ENCODE assay signal across 27 cellular contexts in the genomic region with DNA sequence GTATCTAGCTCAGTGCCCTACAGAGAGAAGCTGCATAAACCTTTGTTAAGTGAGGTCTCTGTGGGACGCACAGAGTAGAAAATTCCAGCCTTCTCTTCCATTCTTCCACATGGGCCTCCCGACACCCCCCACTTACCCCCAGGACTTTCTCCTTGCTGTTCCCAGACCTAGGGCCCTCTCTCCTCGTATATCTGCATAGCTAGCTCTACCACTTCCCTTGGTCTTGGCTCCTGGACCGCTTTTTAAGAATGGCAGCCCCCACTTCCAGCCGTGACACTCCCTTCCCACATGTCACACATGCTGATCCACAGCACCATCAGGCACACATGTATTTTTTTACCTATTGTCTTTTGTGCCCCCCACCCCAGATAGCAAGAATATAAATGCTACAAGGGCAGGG. TPM values are rescaled to one million over a fixed set of nuclear protein-coding genes. Genes with fewer than 3 reads are reported as not detected.
DNase-seq lines count a peak whose midpoint lies in the region; ATAC-seq lines count a peak whose summit lies in the region.
"Had no signal": no experiment of that assay in that cellular context is flagged by ENCODE, and none has a peak within 500 bp of the region (broad histone marks: within the 10 kb centered on the region; RNA-seq: fewer than 3 reads in every experiment).

No MANE protein-coding gene starts in this region.

- peaks cover 16% of the 10 kb centered on the region for H3K4me1 Mint-ChIP-seq in activated T-cell treated with anti-CD3 and anti-CD28 coated beads, Interleukin-2, amount 50 U/mL, for 24 hours (ENCODE audit: low read depth)
- peaks cover 1 to 50% (median 15%) of the 10 kb centered on the region in 4 donors for H3K4me1 Mint-ChIP-seq in CD4-positive, CD25-positive, alpha-beta regulatory T cell
- peaks cover 4% of the 10 kb centered on the region for H3K4me1 Mint-ChIP-seq in T-helper 17 cell
- H3K4me1 Mint-ChIP-seq in naive thymus-derived CD8-positive, alpha-beta T cell, result peaks cover 21 to 54% (median 35%) of the 10 kb centered on the region in 4 donors

- H3K9me3 ChIP-seq in CD4-positive, CD25-positive, alpha-beta regulatory T cell (ENCODE audit: control insufficient read depth in 2 of 2, low read length in 2 of 2), result no peaks in the 10 kb centered on the region
- no peaks in the 10 kb centered on the region for H3K9me3 ChIP-seq in T-helper 17 cell (ENCODE audit: control insufficient read depth, low read length, poor library complexity, severe bottlenecking)
- H3K9me3 ChIP-seq: SJCRH30 had no signal

- H3K36me3 Mint-ChIP-seq in activated T-cell treated with anti-CD3 and anti-CD28 coated beads, Interleukin-2, amount 50 U/mL, for 24 hours (ENCODE audit: low read depth), result peaks cover 84% of the 10 kb centered on the region
- peaks cover 58% of the 10 kb centered on the region for H3K36me3 Mint-ChIP-seq in CD4-positive, CD25-positive, alpha-beta regulatory T cell
- H3K36me3 Mint-ChIP-seq in T-helper 17 cell (ENCODE audit: low read depth), result peaks cover 3% of the 10 kb centered on the region
- peaks cover 0 to 89% (median 40%) of the 10 kb centered on the region in 3 donors for H3K36me3 Mint-ChIP-seq in naive thymus-derived CD8-positive, alpha-beta T cell

- no peaks in the 10 kb centered on the region for H3K9me3 Mint-ChIP-seq in activated T-cell treated with anti-CD3 and anti-CD28 coated beads, Interleukin-2, amount 50 U/mL, for 24 hours
- no peaks in the 10 kb centered on the region for H3K9me3 Mint-ChIP-seq in CD4-positive, CD25-positive, alpha-beta regulatory T cell
- no peaks in the 10 kb centered on the region for H3K9me3 Mint-ChIP-seq in naive thymus-derived CD8-positive, alpha-beta T cell
- H3K9me3 Mint-ChIP-seq: CD8-positive, alpha-beta memory T cell had no signal

- peak; percentile 12 for DNase-seq in activated T-cell treated with anti-CD3 and anti-CD28 coated beads, Interleukin-2, amount 50 U/mL, for 24 hours
- DNase-seq in activated T-cell treated with anti-CD3 and anti-CD28 coated beads, Interleukin-2, amount 50 U/mL, for 48 hours, result no peak
- DNase-seq in CD4-positive, CD25-positive, alpha-beta regulatory T cell, result no peak
- no peak for DNase-seq in T-helper 17 cell
- no peak for DNase-seq in naive thymus-derived CD8-positive, alpha-beta T cell
- DNase-seq in NCI-H1105 treated with DMSO at 0.1 percent for 48 hours (lab: John Stamatoyannopoulos, UW), result no peak
- no peak for DNase-seq in left cardiac atrium
- DNase-seq in amniotic stem cell (lab: John Stamatoyannopoulos, UW), result no peak
- DNase-seq: CD8-positive, alpha-beta memory T cell; DMS79 treated with DMSO at 0.1 percent for 48 hours; GF-D8; KBM-7; MV-4-11; NCI-H1694; NCI-H2029 treated with DMSO at 0.1 percent for 48 hours; NCI-H446 treated with DMSO at 0.1 percent for 48 hours; NCI-H526; NCI-H82; PC-9; SJCRH30 had no signal

- H3K4me3 Mint-ChIP-seq in activated T-cell treated with anti-CD3 and anti-CD28 coated beads, Interleukin-2, amount 50 U/mL, for 24 hours, result no peak overlapping the region
- peak overlapping the region in 1 of 4 donors; percentile 47 for H3K4me3 Mint-ChIP-seq in CD4-positive, CD25-positive, alpha-beta regulatory T cell
- H3K4me3 Mint-ChIP-seq in T-helper 17 cell, result no peak overlapping the region
- no peak overlapping the region for H3K4me3 Mint-ChIP-seq in naive thymus-derived CD8-positive, alpha-beta T cell

- H3K27me3 Mint-ChIP-seq in activated T-cell treated with anti-CD3 and anti-CD28 coated beads, Interleukin-2, amount 50 U/mL, for 24 hours, result no peaks in the 10 kb centered on the region
- no peaks in the 10 kb centered on the region for H3K27me3 Mint-ChIP-seq in CD4-positive, CD25-positive, alpha-beta regulatory T cell
- no peaks in the 10 kb centered on the region for H3K27me3 Mint-ChIP-seq in T-helper 17 cell
- no peaks in the 10 kb centered on the region for H3K27me3 Mint-ChIP-seq in naive thymus-derived CD8-positive, alpha-beta T cell

- ATAC-seq in CD4-positive, CD25-positive, alpha-beta regulatory T cell (ENCODE audit: low read depth in 2 of 2), result no peak
- ATAC-seq in T-helper 17 cell (no peak), left cardiac atrium (no peak)
- no peak for ATAC-seq in naive thymus-derived CD8-positive, alpha-beta T cell
- ATAC-seq: HCT116, Right ventricle myocardium inferior had no signal

- intact Hi-C loops in left cardiac atrium (cut with DNase I), result no loop called here

- no peaks in the 10 kb centered on the region for H3K27me3 ChIP-seq in CD4-positive, CD25-positive, alpha-beta regulatory T cell (ENCODE audit: control insufficient read depth, insufficient read depth, low read length)
- H3K27me3 ChIP-seq: SJCRH30 had no signal

- H3K4me3 ChIP-seq in CD4-positive, CD25-positive, alpha-beta regulatory T cell (ENCODE audit: low read depth, low read length), result no peak overlapping the region
- H3K4me3 ChIP-seq: PC-9, SJCRH30 had no signal

- H3K4me1 ChIP-seq in CD4-positive, CD25-positive, alpha-beta regulatory T cell (ENCODE audit: control insufficient read depth, insufficient read depth, low read length, poor library complexity, severe bottlenecking), result peaks cover 23% of the 10 kb centered on the region

- no peaks in the 10 kb centered on the region for H3K36me3 ChIP-seq in CD4-positive, CD25-positive, alpha-beta regulatory T cell (ENCODE audit: control insufficient read depth, insufficient read depth, low read length)
- H3K36me3 ChIP-seq: SJCRH30 had no signal

- no peak overlapping the region for H3K27ac Mint-ChIP-seq in activated T-cell treated with anti-CD3 and anti-CD28 coated beads, Interleukin-2, amount 50 U/mL, for 24 hours
- H3K27ac Mint-ChIP-seq in CD4-positive, CD25-positive, alpha-beta regulatory T cell, result peak overlapping the region; percentile 13 to 71 (median 31)
- H3K27ac Mint-ChIP-seq in T-helper 17 cell, result peak overlapping the region; percentile 24
- H3K27ac Mint-ChIP-seq in naive thymus-derived CD8-positive, alpha-beta T cell, result peak overlapping the region in 8 of 10 donors; percentile 11 to 96 (median 78)

- POLR2A ChIA-PET in naive thymus-derived CD8-positive, alpha-beta T cell (lab: Charles Lee), result interaction anchor here (1.0 to 11.3 kb wide), 5 partner anchors 7 to 26 kb away, joined by 3 to 140 read pairs (median 4); partner anchors contain the start of gene FOXJ1

- H3K27ac ChIP-seq in CD4-positive, CD25-positive, alpha-beta regulatory T cell (ENCODE audit: insufficient read depth, low read length, poor library complexity, severe bottlenecking), result no peak overlapping the region
- H3K27ac ChIP-seq: PC-9, SJCRH30 had no signal

RNA-seq across cellular contexts. Expression of gene FOXJ1, which starts 16.7 kb away (rescaled TPM):
- 1.0 TPM for total RNA-seq in CD4-positive, CD25-positive, alpha-beta regulatory T cell
- under 1 TPM in 2 of 4 donors, not detected in 2; 0.14 to 0.24 TPM for polyA plus RNA-seq in CD4-positive, CD25-positive, alpha-beta regulatory T cell
- total RNA-seq in T-helper 17 cell (1 to 10 TPM; 1.3 to 2.1 TPM), left cardiac atrium (not detected)
- 1 to 10 TPM; 3.4 to 3.7 TPM for total RNA-seq in naive thymus-derived CD8-positive, alpha-beta T cell
- 1 to 10 TPM in 2 of 3 donors, under 1 TPM in 1; 0.28 to 2.8 (median 1.8) TPM for polyA plus RNA-seq in naive thymus-derived CD8-positive, alpha-beta T cell
- total RNA-seq: A172, LHCN-M2, MCF 10A, Right ventricle myocardium inferior, RPMI7951 had no signal
- polyA plus RNA-seq: BJ had no signal

RNA-seq across cellular contexts. Expression of gene EXOC7, which starts 54.2 kb away (rescaled TPM):
- 105 TPM for total RNA-seq in CD4-positive, CD25-positive, alpha-beta regulatory T cell
- polyA plus RNA-seq in CD4-positive, CD25-positive, alpha-beta regulatory T cell, result 10 to 100 TPM; 41.3 to 47.6 (median 45.0) TPM
- 10 to 100 TPM; 80.7 to 85.3 TPM for total RNA-seq in T-helper 17 cell
- total RNA-seq in naive thymus-derived CD8-positive, alpha-beta T cell, result 100 to 1,000 TPM; 199 to 210 TPM
- polyA plus RNA-seq in naive thymus-derived CD8-positive, alpha-beta T cell, result 10 to 100 TPM; 46.0 to 62.6 (median 49.0) TPM
- total RNA-seq in left cardiac atrium, result 10 to 100 TPM; 74.1 to 79.5 TPM
